9 cellular contexts compared by ENCODE assay signal in the genomic region with DNA sequence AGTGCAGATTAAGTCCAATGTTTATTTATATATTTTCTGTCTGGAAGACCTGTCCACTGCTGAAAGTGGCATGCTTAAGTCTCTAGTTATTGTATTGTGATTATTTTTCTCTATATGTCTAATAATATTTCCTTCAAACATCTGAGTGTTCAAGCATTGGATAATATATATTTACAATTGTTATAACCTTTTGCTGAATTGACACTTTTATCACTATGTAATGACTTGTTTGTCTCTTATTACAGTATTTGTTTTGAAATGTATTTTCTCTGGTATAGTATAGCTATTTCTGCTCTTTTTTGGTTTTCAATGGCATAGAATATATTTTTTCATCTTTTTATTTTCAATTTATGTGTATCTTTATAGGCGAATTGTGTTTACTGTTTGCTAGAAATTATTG. TPM values are rescaled to one million over a fixed set of nuclear protein-coding genes. Genes with fewer than 3 reads are reported as not detected.
"Had no signal": no experiment of that assay in that cellular context is flagged by ENCODE, and none has a peak within 500 bp of the region (broad histone marks: within the 10 kb centered on the region; RNA-seq: fewer than 3 reads in every experiment).

No MANE protein-coding gene starts in this region.

- H3K36me3 ChIP-seq: HAP-1 had no signal

- DNase-seq: GM23248, GOT3, H7, HFFc6, KG1 had no signal

- H3K27ac ChIP-seq: GM23248, HL-60 had no signal

- ATAC-seq: HCT116 had no signal

- H2AFZ ChIP-seq: GM23248 had no signal

- H3K4me1 ChIP-seq: HAP-1 had no signal

- H3K9me3 ChIP-seq: HAP-1 had no signal

- H3K9ac ChIP-seq: GM23248 had no signal

- H3K4me3 ChIP-seq: GM23248, HAP-1 had no signal

RNA-seq across cellular contexts. Expression of gene EDA2R, which starts 59.7 kb away (rescaled TPM):
- polyA plus RNA-seq: IgD-negative memory B cell had no signal
